23 cellular contexts compared by ENCODE assay signal in the genomic region with DNA sequence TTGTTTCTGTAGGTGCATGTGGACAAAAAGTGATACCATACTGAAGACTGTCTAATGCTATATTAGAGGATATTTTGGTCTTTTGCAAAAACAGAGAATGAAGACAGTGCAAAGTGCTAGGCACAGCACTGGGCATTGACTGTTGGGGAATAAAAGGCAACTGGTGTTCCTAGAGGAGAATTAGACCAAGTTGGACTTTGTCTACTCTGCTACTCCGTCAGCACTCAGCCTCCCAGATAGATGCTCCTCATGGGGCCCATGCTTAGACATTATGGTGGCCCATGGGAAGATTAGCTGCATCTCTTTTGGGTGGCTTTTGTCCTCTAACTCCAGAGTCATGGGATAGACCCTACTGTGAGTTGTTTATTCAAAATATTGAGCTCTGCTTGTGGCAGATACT.
DNase-seq lines count a peak whose midpoint lies in the region; ATAC-seq and TF ChIP-seq lines count a peak whose summit lies in the region.
"Had no signal": no experiment of that assay in that cellular context is flagged by ENCODE, and none has a peak within 500 bp of the region (broad histone marks: within the 10 kb centered on the region; RNA-seq: fewer than 3 reads in every experiment).

No MANE protein-coding gene starts in this region.

- no peak for ATAC-seq in heart left ventricle
- no peak for ATAC-seq in left ventricle myocardium superior
- ATAC-seq in right cardiac atrium, result no peak
- no peak for ATAC-seq in left cardiac atrium
- ATAC-seq in mucosa of descending colon, result peak; percentile 58
- ATAC-seq: A549, GM12878, HCT116 had no signal

- H3K9me3 ChIP-seq in heart left ventricle, result no peaks in the 10 kb centered on the region
- H3K9me3 ChIP-seq in right cardiac atrium (ENCODE audit: control insufficient read depth, low read length), result no peaks in the 10 kb centered on the region
- H3K9me3 ChIP-seq in mucosa of descending colon, result no peaks in the 10 kb centered on the region
- H3K9me3 ChIP-seq in transverse colon, result no peaks in the 10 kb centered on the region
- H3K9me3 ChIP-seq in BE2C, result no peaks in the 10 kb centered on the region
- H3K9me3 ChIP-seq: A549, BLaER1 had no signal

- no peaks in the 10 kb centered on the region for H3K36me3 ChIP-seq in heart left ventricle
- no peaks in the 10 kb centered on the region for H3K36me3 ChIP-seq in mucosa of descending colon (ENCODE audit: low read depth)
- H3K36me3 ChIP-seq in transverse colon, result no peaks in the 10 kb centered on the region
- no peaks in the 10 kb centered on the region; the same call in none of the 2 replicates for H3K36me3 ChIP-seq in BE2C
- H3K36me3 ChIP-seq: BLaER1 had no signal

- DNase-seq in heart left ventricle (no peak), left ventricle myocardium superior (no peak), right cardiac atrium (no peak), left cardiac atrium (no peak), mucosa of descending colon (no peak), transverse colon (peak; percentile 31), occipital lobe (lab: John Stamatoyannopoulos, UW) (no peak), BE2C (no peak)
- DNase-seq: AML-193; CD8-positive, alpha-beta memory T cell; COR-L47; DMS 273 treated with DMSO at 0.1 percent for 48 hours; DMS53; DND-41; EL; GOT3; H7; HFFc6 had no signal

- TF ChIP-seq POLR2A in heart left ventricle (IDR thresholded peaks at IDR 0.05) (no peak), transverse colon (IDR thresholded peaks at IDR 0.05) (no peak)

- H3K4me3 ChIP-seq in heart left ventricle, result no peak overlapping the region
- no peak overlapping the region for H3K4me3 ChIP-seq in right cardiac atrium (ENCODE audit: low read length)
- no peak overlapping the region for H3K4me3 ChIP-seq in mucosa of descending colon
- H3K4me3 ChIP-seq in transverse colon, result no peak overlapping the region
- H3K4me3 ChIP-seq in BE2C (ENCODE audit: low read depth, low read length), result no peak overlapping the region
- H3K4me3 ChIP-seq: A549, BLaER1, GM12878 had no signal

- H3K27ac ChIP-seq in heart left ventricle (peak overlapping the region in 10 of 12 donors; percentile 63 to 96 (median 86)), right cardiac atrium (ENCODE audit: low read length) (peak overlapping the region; percentile 30), transverse colon (peak overlapping the region; percentile 67 to 81 (median 80))
- H3K27ac ChIP-seq: 22Rv1, A549, BLaER1 had no signal

- WGBS in heart left ventricle, 4 donors, result 61 to 93% (median 76%) methylated on average over 1 of the region's 1 CpG
- WGBS in right cardiac atrium, result 46% methylated on average over 1 of the region's 1 CpG
- 50% methylated on average over 1 of the region's 1 CpG for WGBS in transverse colon (ENCODE audit: low coverage in 1 of 2), 2 donors

- H3K27me3 ChIP-seq in heart left ventricle (no peaks in the 10 kb centered on the region), right cardiac atrium (ENCODE audit: control insufficient read depth, insufficient read depth) (no peaks in the 10 kb centered on the region), transverse colon (no peaks in the 10 kb centered on the region), BE2C (no peaks in the 10 kb centered on the region)
- H3K27me3 ChIP-seq: BLaER1 had no signal

- H3K4me1 ChIP-seq in heart left ventricle, result peaks cover 11 to 82% (median 53%) of the 10 kb centered on the region in 12 donors
- peaks cover 15% of the 10 kb centered on the region for H3K4me1 ChIP-seq in right cardiac atrium (ENCODE audit: control insufficient read depth, insufficient read depth, low read length)
- H3K4me1 ChIP-seq in mucosa of descending colon (ENCODE audit: low read depth), result peaks cover 19% of the 10 kb centered on the region
- H3K4me1 ChIP-seq in transverse colon, result peaks cover 15 to 48% (median 21%) of the 10 kb centered on the region in 4 donors
- H3K4me1 ChIP-seq in BE2C, result peaks cover 4% of the 10 kb centered on the region; the same call in 1 of the 2 replicates
- H3K4me1 ChIP-seq: A549, BLaER1 had no signal

- intact Hi-C loops in heart left ventricle (cut with DNase I), result loop anchor here in 1 of 10 donors (5.0 kb wide), 1 partner anchor 115 kb away; a partner anchor contains a TSS
- intact Hi-C loops in left ventricle myocardium superior (cut with micrococcal nuclease), result no loop called here
- intact Hi-C loops in right cardiac atrium (cut with DNase I), result no loop called here
- intact Hi-C loops in left cardiac atrium (cut with DNase I), result loop anchor here in 1 of 2 donors (5.0 kb wide), 1 partner anchor 120 kb away; no protein-coding TSS in a partner anchor
- intact Hi-C loops in mucosa of descending colon (cut with DNase I, micrococcal nuclease), result no loop called here
- intact Hi-C loops in transverse colon (cut with DNase I; ENCODE audit: low total_unique reads), result no loop called here

- no peak for TF ChIP-seq CTCF in heart left ventricle (IDR thresholded peaks at IDR 0.05)
- no peak for TF ChIP-seq CTCF in mucosa of descending colon (IDR thresholded peaks at IDR 0.05)
- TF ChIP-seq CTCF in transverse colon (IDR thresholded peaks at IDR 0.05), result no peak
- no peak for TF ChIP-seq CTCF in BE2C (IDR thresholded peaks at IDR 0.05; ENCODE audit: low read depth, low read length)

- in situ Hi-C loops in transverse colon (cut with MboI; ENCODE audit: low pct_ligation_motif_present in 1 of 4, low pct_unique_long_range_greater_than_20kb in 1 of 4, low sequenced_read_pairs in 3 of 4), result no loop called here

- no peak for TF ChIP-seq EP300 in transverse colon (IDR thresholded peaks at IDR 0.05; ENCODE audit: low read depth)

Comparison
In these comparisons a context has a peak if more than half of its experiments do, and no peak if none do; other contexts are left out.
1. H3K27ac ChIP-seq: peak in every context shown above with its lines; median percentile 86 in heart left ventricle; 80 in transverse colon; 30 in right cardiac atrium.